In genomic region chrX:46860536-46860935, GRCh38 we compare ENCODE assay signal across 17 cellular contexts. TPM values are rescaled to one million over a fixed set of nuclear protein-coding genes. Genes with fewer than 3 reads are reported as not detected.
A peak's percentile ranks its signal among the peaks of the same experiment; 100 is the strongest.
DNase-seq lines count a peak whose midpoint lies in the region; ATAC-seq, FAIRE-seq and TF ChIP-seq lines count a peak whose summit lies in the region.
"Had no signal": no experiment of that assay in that cellular context is flagged by ENCODE, and none has a peak within 500 bp of the region (broad histone marks: within the 10 kb centered on the region; RNA-seq: fewer than 3 reads in every experiment).

No MANE protein-coding gene starts in this region.

- H3K4me1 Mint-ChIP-seq in central memory CD8-positive, alpha-beta T cell: peaks cover 5% of the 10 kb centered on the region
- H3K4me1 Mint-ChIP-seq: CD8-positive, alpha-beta memory T cell had no signal

- H3K27ac ChIP-seq in HepG2 (ENCODE audit: extremely low read length, insufficient read depth, low read length) (no peak overlapping the region), right lobe of liver (no peak overlapping the region)
- H3K27ac ChIP-seq in effector memory CD4-positive, alpha-beta T cell (ENCODE audit: insufficient read depth, low read length, poor library complexity, severe bottlenecking): no peak overlapping the region
- H3K27ac ChIP-seq: C4-2B had no signal

- 0 out of 4 replicates have a peak, but pooled peaks of 1 of the 2 experiments have one; percentile 38 for TF ChIP-seq EP300 in HepG2 (IDR thresholded peaks at IDR 0.05; ENCODE audit: low read depth in 2 of 2, low read length in 2 of 2)
- TF ChIP-seq EP300 in HepG2 (CRISPR knock-in tag; IDR thresholded peaks at IDR 0.05; ENCODE audit: borderline replicate concordance): no peak

- intact Hi-C loops in HepG2 (cut with micrococcal nuclease; ENCODE audit: unreplicated experiment) (no loop called here), right lobe of liver (cut with DNase I) (no loop called here), left ventricle myocardium superior (cut with micrococcal nuclease) (no loop called here)

- H3K4me3 ChIP-seq in HepG2 (replicated peaks in 1 of 3; ENCODE audit: insufficient read depth in 1 of 3, low read depth in 2 of 3, low read length in 3 of 3): no peak overlapping the region
- H3K4me3 ChIP-seq in right lobe of liver: no peak overlapping the region
- H3K4me3 ChIP-seq in effector memory CD4-positive, alpha-beta T cell (ENCODE audit: insufficient read depth, low read depth, low read length, poor library complexity, severe bottlenecking): no peak overlapping the region

- 11% methylated on average over 1 of the region's 1 CpG for WGBS in HepG2 (ENCODE audit: low lambda C conversion rate)
- WGBS in right lobe of liver (ENCODE audit: insufficient coverage, low coverage, low lambda C conversion rate, missing lambda C conversion rate): 36% methylated on average over 1 of the region's 1 CpG

- H3K9ac ChIP-seq in HepG2 (ENCODE audit: insufficient read depth, low read depth, low read length): no peak overlapping the region

- TF ChIP-seq POLR2A in HepG2 (IDR thresholded peaks at IDR 0.05; ENCODE audit: insufficient read depth in 1 of 2, low read depth in 2 of 2, low read length in 2 of 2): no peak
- no peak for TF ChIP-seq POLR2A in right lobe of liver (IDR thresholded peaks at IDR 0.05)

- H3K36me3 ChIP-seq in HepG2 (replicated peaks in 1 of 2; ENCODE audit: control insufficient read depth in 1 of 2, insufficient read depth in 2 of 2, low read length in 2 of 2) (no peaks in the 10 kb centered on the region), right lobe of liver (no peaks in the 10 kb centered on the region)
- no peaks in the 10 kb centered on the region for H3K36me3 ChIP-seq in effector memory CD4-positive, alpha-beta T cell (ENCODE audit: control insufficient read depth, insufficient read depth, low read length)

- CTCF ChIA-PET in HepG2 (lab: Yijun Ruan, JAX; ENCODE audit: low intra/inter-chr PET ratio, low total read pairs): no interaction called here

- no TSS peak for BruUV-seq in HepG2 (replicated peaks; lab: Mats Ljungman, UMichigan)

- no peak overlapping the region for H3K4me3 Mint-ChIP-seq in central memory CD8-positive, alpha-beta T cell
- H3K4me3 Mint-ChIP-seq: CD8-positive, alpha-beta memory T cell; T-helper 1 cell treated with Interleukin-12 subunit alpha and Interleukin-12 subunit beta and Interleukin-4 antibody, amounts not matched to agents 30 μg/mL and 1 μg/mL, for 36 hours had no signal

- TF ChIP-seq RAD21 in HepG2 (CRISPR knock-in tag; IDR thresholded peaks at IDR 0.05): no peak

- H3K27me3 Mint-ChIP-seq in central memory CD8-positive, alpha-beta T cell: no peaks in the 10 kb centered on the region

- H3K4me1 ChIP-seq in HepG2 (ENCODE audit: insufficient read depth, low read length) (0 out of 2 replicates have a peak, but pooled peaks cover 7% of the 10 kb centered on the region), right lobe of liver (no peaks in the 10 kb centered on the region)
- H3K4me1 ChIP-seq in effector memory CD4-positive, alpha-beta T cell (ENCODE audit: control insufficient read depth, insufficient read depth, low read length, poor library complexity, severe bottlenecking): no peaks in the 10 kb centered on the region

- peaks cover 13% of the 10 kb centered on the region for H3K36me3 Mint-ChIP-seq in central memory CD8-positive, alpha-beta T cell (ENCODE audit: insufficient read depth)

- no peaks in the 10 kb centered on the region for H3K79me2 ChIP-seq in HepG2 (ENCODE audit: insufficient read depth, low read length)

- peak overlapping the region; percentile 64 for H3K27ac Mint-ChIP-seq in central memory CD8-positive, alpha-beta T cell (ENCODE audit: low read depth)
- H3K27ac Mint-ChIP-seq: T-helper 1 cell treated with Interleukin-12 subunit alpha and Interleukin-12 subunit beta and Interleukin-4 antibody, amounts not matched to agents 30 μg/mL and 1 μg/mL, for 36 hours had no signal

- DNase-seq in HepG2 (ENCODE audit: low spot score): peak; percentile 49
- DNase-seq in right lobe of liver: no peak
- peak; percentile 56 for DNase-seq in NCI-H2029 treated with DMSO at 0.1 percent for 48 hours (lab: John Stamatoyannopoulos, UW)
- DNase-seq in NCI-H526 treated with DMSO at 0.1 percent for 48 hours (lab: John Stamatoyannopoulos, UW): peak; percentile 88
- no peak for DNase-seq in central memory CD8-positive, alpha-beta T cell (ENCODE audit: low spot score in 2 of 2)
- no peak for DNase-seq in epidermal melanocyte (ENCODE audit: insufficient read length, low spot score)
- no peak for DNase-seq in effector memory CD4-positive, alpha-beta T cell
- no peak for DNase-seq in left ventricle myocardium superior
- DNase-seq: CD8-positive, alpha-beta memory T cell; DMS79 treated with DMSO at 0.1 percent for 48 hours; H7; NCI-H446 had no signal

- H3K9me3 ChIP-seq in HepG2 (ENCODE audit: low read length): no peaks in the 10 kb centered on the region
- no peaks in the 10 kb centered on the region for H3K9me3 ChIP-seq in right lobe of liver
- no peaks in the 10 kb centered on the region for H3K9me3 ChIP-seq in effector memory CD4-positive, alpha-beta T cell (ENCODE audit: control insufficient read depth, low read length)

- POLR2A ChIA-PET in HepG2 (lab: Yijun Ruan, JAX): no interaction called here

- FAIRE-seq in HepG2 (lab: Jason Lieb, UNC): peak; percentile 48
- FAIRE-seq: A204.1, D721Med had no signal

- H3K4me2 ChIP-seq in HepG2 (ENCODE audit: low read depth, low read length): no peak overlapping the region

- ATAC-seq in HepG2 (peak; percentile 58), right lobe of liver (no peak), left ventricle myocardium superior (no peak)
- no peak for ATAC-seq in central memory CD8-positive, alpha-beta T cell (replicated peaks; ENCODE audit: extremely low read depth, poor library complexity, severe bottlenecking)
- ATAC-seq: Right ventricle myocardium inferior had no signal

- no peaks in the 10 kb centered on the region for H3K9me3 Mint-ChIP-seq in central memory CD8-positive, alpha-beta T cell
- H3K9me3 Mint-ChIP-seq: CD8-positive, alpha-beta memory T cell; T-helper 1 cell treated with Interleukin-12 subunit alpha and Interleukin-12 subunit beta and Interleukin-4 antibody, amounts not matched to agents 30 μg/mL and 1 μg/mL, for 36 hours had no signal

- TF ChIP-seq CTCF in HepG2 (CRISPR knock-in tag; IDR thresholded peaks at IDR 0.05): no peak
- no peak for TF ChIP-seq CTCF in right lobe of liver (IDR thresholded peaks at IDR 0.05)

- in situ Hi-C loops in HepG2 (cut with HindIII; ENCODE audit: extremely low pct_ligation_motif_present, low pct_unique_long_range_greater_than_20kb): no loop called here

- no peak overlapping the region for H2AFZ ChIP-seq in HepG2 (ENCODE audit: low read length)

- no peaks in the 10 kb centered on the region for H3K27me3 ChIP-seq in HepG2 (ENCODE audit: control insufficient read depth in 1 of 2, insufficient read depth in 2 of 2, low read length in 2 of 2)
- no peaks in the 10 kb centered on the region for H3K27me3 ChIP-seq in right lobe of liver
- H3K27me3 ChIP-seq in effector memory CD4-positive, alpha-beta T cell (replicated peaks; ENCODE audit: control insufficient read depth, insufficient read depth, low read length, poor library complexity, severe bottlenecking): no peaks in the 10 kb centered on the region

- no peaks in the 10 kb centered on the region for H4K20me1 ChIP-seq in HepG2 (ENCODE audit: insufficient read depth, low read length)

RNA-seq across cellular contexts. Expression of gene RP2, which starts 23.7 kb away (rescaled TPM):
- 9.9 and 14.6 TPM in 2 replicates for total RNA-seq in HepG2 (2016; rRNA removed; fragmentation: Illumina TruSeq; extraction: Trizol)
- 0.81 and 1.1 TPM in 2 replicates for total RNA-seq in HepG2 (2016; cell fraction: cytosol; rRNA removed; fragmentation: Illumina TruSeq; extraction: Trizol; ENCODE audit: low read depth)
- 10.0 and 16.2 TPM in 2 replicates for total RNA-seq in HepG2 (2016; cell fraction: insoluble cytoplasmic fraction; rRNA removed; fragmentation: Illumina TruSeq; extraction: Trizol)
- total RNA-seq in HepG2 (2016; cell fraction: membrane; rRNA removed; fragmentation: Illumina TruSeq; extraction: Trizol): 2.7 and 2.8 TPM in 2 replicates
- 4.8 and 5.0 TPM in 2 replicates for total RNA-seq in HepG2 (2016; cell fraction: nucleus; rRNA removed; fragmentation: Illumina TruSeq; extraction: Trizol)
- 3.5 and 5.0 TPM in 2 replicates for polyA plus RNA-seq in HepG2 (2011; rRNA removed)
- polyA plus RNA-seq in HepG2 (2011; cell fraction: cytosol; rRNA removed): 2.0 and 2.6 TPM in 2 replicates
- 1.00 and 1.3 TPM in 2 replicates for polyA plus RNA-seq in HepG2 (2011; cell fraction: nucleus; rRNA removed)
- polyA plus RNA-seq in HepG2 (2012): 3.7 and 4.9 TPM in 2 replicates
- polyA plus RNA-seq in HepG2 (2016; cell fraction: cytosol; fragmentation: Illumina TruSeq; extraction: Trizol; ENCODE audit: low read depth): 0.20 and 0.26 TPM in 2 replicates
- 11.6 and 13.6 TPM in 2 replicates for polyA plus RNA-seq in HepG2 (2016; cell fraction: insoluble cytoplasmic fraction; fragmentation: Illumina TruSeq; extraction: Trizol; ENCODE audit: low read depth)
- polyA plus RNA-seq in HepG2 (2016; cell fraction: membrane; fragmentation: Illumina TruSeq; extraction: Trizol; ENCODE audit: low read depth): 0.60 and 1.1 TPM in 2 replicates
- polyA plus RNA-seq in HepG2 (2016; cell fraction: nucleus; fragmentation: Illumina TruSeq; extraction: Trizol; ENCODE audit: insufficient read depth, low read depth): 5.1 and 5.7 TPM in 2 replicates
- polyA minus RNA-seq in HepG2 (2011; rRNA and poly(A)+ RNA removed; ENCODE audit: low replicate concordance): 2.5 and 9.4 TPM in 2 replicates
- 4.1 and 4.7 TPM in 2 replicates for polyA minus RNA-seq in HepG2 (2011; cell fraction: cytosol; rRNA and poly(A)+ RNA removed)
- 4.6 TPM in 2 replicates for polyA minus RNA-seq in HepG2 (2011; cell fraction: nucleus; rRNA and poly(A)+ RNA removed)
- 1 to 10 TPM; 4.0 to 8.4 (median 6.4) TPM for total RNA-seq in right lobe of liver
- total RNA-seq in left ventricle myocardium superior: 3.1 TPM

RNA-seq across cellular contexts. Expression of gene JADE3, which starts 51.7 kb away (rescaled TPM):
- 7.7 and 16.9 TPM in 2 replicates for total RNA-seq in HepG2 (2016; rRNA removed; fragmentation: Illumina TruSeq; extraction: Trizol)
- total RNA-seq in HepG2 (2016; cell fraction: cytosol; rRNA removed; fragmentation: Illumina TruSeq; extraction: Trizol; ENCODE audit: low read depth): 1.0 and 1.6 TPM in 2 replicates
- 7.4 and 14.6 TPM in 2 replicates for total RNA-seq in HepG2 (2016; cell fraction: insoluble cytoplasmic fraction; rRNA removed; fragmentation: Illumina TruSeq; extraction: Trizol)
- total RNA-seq in HepG2 (2016; cell fraction: membrane; rRNA removed; fragmentation: Illumina TruSeq; extraction: Trizol): 4.6 and 5.1 TPM in 2 replicates
- total RNA-seq in HepG2 (2016; cell fraction: nucleus; rRNA removed; fragmentation: Illumina TruSeq; extraction: Trizol): 7.6 and 8.0 TPM in 2 replicates
- polyA plus RNA-seq in HepG2 (2011; rRNA removed): 7.8 and 8.2 TPM in 2 replicates
- polyA plus RNA-seq in HepG2 (2011; cell fraction: cytosol; rRNA removed): 4.0 and 5.8 TPM in 2 replicates
- 4.2 and 5.2 TPM in 2 replicates for polyA plus RNA-seq in HepG2 (2011; cell fraction: nucleus; rRNA removed)
- polyA plus RNA-seq in HepG2 (2012): 8.5 and 8.8 TPM in 2 replicates
- polyA plus RNA-seq in HepG2 (2016; cell fraction: cytosol; fragmentation: Illumina TruSeq; extraction: Trizol; ENCODE audit: low read depth): 0.50 and 0.54 TPM in 2 replicates
- 14.0 TPM in 2 replicates for polyA plus RNA-seq in HepG2 (2016; cell fraction: insoluble cytoplasmic fraction; fragmentation: Illumina TruSeq; extraction: Trizol; ENCODE audit: low read depth)
- 2.4 and 2.9 TPM in 2 replicates for polyA plus RNA-seq in HepG2 (2016; cell fraction: membrane; fragmentation: Illumina TruSeq; extraction: Trizol; ENCODE audit: low read depth)
- polyA plus RNA-seq in HepG2 (2016; cell fraction: nucleus; fragmentation: Illumina TruSeq; extraction: Trizol; ENCODE audit: insufficient read depth, low read depth): 11.0 and 11.4 TPM in 2 replicates
- polyA minus RNA-seq in HepG2 (2011; rRNA and poly(A)+ RNA removed; ENCODE audit: low replicate concordance): 6.2 and 27.6 TPM in 2 replicates
- 6.2 and 7.2 TPM in 2 replicates for polyA minus RNA-seq in HepG2 (2011; cell fraction: cytosol; rRNA and poly(A)+ RNA removed)
- polyA minus RNA-seq in HepG2 (2011; cell fraction: nucleus; rRNA and poly(A)+ RNA removed): 7.5 and 8.7 TPM in 2 replicates
- 10 to 100 TPM in 2 of 6 experiments, 1 to 10 TPM in 4; 6.5 to 10.1 (median 9.1) TPM for total RNA-seq in right lobe of liver
- 9.5 TPM for total RNA-seq in left ventricle myocardium superior
- polyA plus RNA-seq: CD8-positive, alpha-beta memory T cell had no signal

Comparison
In these comparisons a context has a peak if more than half of its experiments do, and no peak if none do; other contexts are left out.
1. DNase-seq: peak in HepG2 (single experiment), NCI-H2029 treated with DMSO at 0.1 percent for 48 hours (single experiment) and NCI-H526 treated with DMSO at 0.1 percent for 48 hours (single experiment); none in right lobe of liver (0 of 3), central memory CD8-positive, alpha-beta T cell (0 of 2), epidermal melanocyte (single experiment), effector memory CD4-positive, alpha-beta T cell (0 of 3) and left ventricle myocardium superior (single experiment).